ENCODE assay signal across 8 cellular contexts in genomic region chr2:241149925-241150659, GRCh38. TPM values are rescaled to one million over a fixed set of nuclear protein-coding genes. Genes with fewer than 3 reads are reported as not detected.
A peak's percentile ranks its signal among the peaks of the same experiment; 100 is the strongest.
DNase-seq lines count a peak whose midpoint lies in the region; ATAC-seq, FAIRE-seq and TF ChIP-seq lines count a peak whose summit lies in the region.

TSS of gene PPP1R7 (plus strand) at chr2:241150467. CDS start at chr2:241150496, 29 bp downstream.

- ATAC-seq in HG02678 (IDR thresholded peaks at IDR 0.05; ENCODE audit: unreplicated experiment) (peak; percentile 78), pancreas (peak; percentile 90 to 97 (median 93))
- ATAC-seq in activated naive CD8-positive, alpha-beta T cell treated with anti-CD3 and anti-CD28 coated beads, Interleukin-2, amount 10 ng/mL, durations not matched to agents 7 days and 5 days (ENCODE audit: low read depth) = peak; percentile 82

- peak within 1 kb of the TSS; percentile 87 for H3K27ac Mint-ChIP-seq in activated naive CD8-positive, alpha-beta T cell treated with anti-CD3 and anti-CD28 coated beads, Interleukin-2, amount 10 ng/mL, durations not matched to agents 7 days and 5 days

- no peaks in the 10 kb centered on the region for H3K27me3 Mint-ChIP-seq in activated naive CD8-positive, alpha-beta T cell treated with anti-CD3 and anti-CD28 coated beads, Interleukin-2, amount 10 ng/mL, durations not matched to agents 7 days and 5 days

- H3K9ac ChIP-seq in SU-DHL-6 (ENCODE audit: low read length) = peak within 1 kb of the TSS; percentile 87

- no peaks in the 10 kb centered on the region for H3K9me2 ChIP-seq in SU-DHL-6 (replicated peaks; ENCODE audit: insufficient read depth, low read length)

- H2AFZ ChIP-seq in SU-DHL-6 (ENCODE audit: low read depth, low read length, severe bottlenecking) = peak within 1 kb of the TSS; percentile 91

- H3K9me3 ChIP-seq in SU-DHL-6 (ENCODE audit: insufficient read depth, low read length) = no peaks in the 10 kb centered on the region
- no peaks in the 10 kb centered on the region for H3K9me3 ChIP-seq in pancreas
- H3K9me3 ChIP-seq in tibial artery = no peaks in the 10 kb centered on the region

- intact Hi-C loops in head of caudate nucleus (cut with DNase I) (no loop called here), pancreas (cut with DNase I) (no loop called here), tibial artery (cut with DNase I; ENCODE audit: low total_unique reads) (loop anchor here (10.0 kb wide), 1 partner anchor 555 kb away; no protein-coding TSS in a partner anchor)

- peak; percentile 36; the same call in 1 of the 3 replicates for TF ChIP-seq CTCF in GM12872 (IDR thresholded peaks at IDR 0.05; ENCODE audit: insufficient read depth, low read depth, low read length)
- TF ChIP-seq CTCF in SU-DHL-6 (IDR thresholded peaks at IDR 0.05; ENCODE audit: insufficient read depth, low read length, poor library complexity, severe bottlenecking) = no peak
- TF ChIP-seq CTCF in pancreas (IDR thresholded peaks at IDR 0.05) = no peak
- TF ChIP-seq CTCF in tibial artery (IDR thresholded peaks at IDR 0.05) = peak in 1 of 2 experiments; percentile 14

- H3K79me2 ChIP-seq in SU-DHL-6 (ENCODE audit: insufficient read depth, low read length) = peaks cover 47% of the 10 kb centered on the region

- H3K36me3 Mint-ChIP-seq in activated naive CD8-positive, alpha-beta T cell treated with anti-CD3 and anti-CD28 coated beads, Interleukin-2, amount 10 ng/mL, durations not matched to agents 7 days and 5 days = peaks cover 5% of the 10 kb centered on the region

- H3K36me3 ChIP-seq in SU-DHL-6 (ENCODE audit: low read length) = no peaks in the 10 kb centered on the region
- H3K36me3 ChIP-seq in pancreas = no peaks in the 10 kb centered on the region
- peaks cover 0 to 16% (median 4%) of the 10 kb centered on the region in 3 donors for H3K36me3 ChIP-seq in tibial artery

- peak within 1 kb of the TSS; percentile 94 for H3K4me3 Mint-ChIP-seq in activated naive CD8-positive, alpha-beta T cell treated with anti-CD3 and anti-CD28 coated beads, Interleukin-2, amount 10 ng/mL, durations not matched to agents 7 days and 5 days

- peak; percentile 56 for FAIRE-seq in pancreas (lab: Jason Lieb, UNC)

- H3K4me1 Mint-ChIP-seq in activated naive CD8-positive, alpha-beta T cell treated with anti-CD3 and anti-CD28 coated beads, Interleukin-2, amount 10 ng/mL, durations not matched to agents 7 days and 5 days = peaks cover 46% of the 10 kb centered on the region

- peaks cover 4% of the 10 kb centered on the region; the same call in 1 of the 2 replicates for H4K20me1 ChIP-seq in SU-DHL-6 (ENCODE audit: low read depth, low read length)

- DNase-seq in NCI-H128 (lab: John Stamatoyannopoulos, UW; ENCODE audit: unreplicated experiment) (peak; percentile 89), head of caudate nucleus (peak; percentile 89 to 98 (median 95)), pancreas (peak; percentile 94 to 98 (median 96)), tibial artery (peak; percentile 95 to 96)
- DNase-seq in activated naive CD8-positive, alpha-beta T cell treated with anti-CD3 and anti-CD28 coated beads, Interleukin-2, amount 10 ng/mL, durations not matched to agents 7 days and 5 days = peak; percentile 90

- no peaks in the 10 kb centered on the region for H3K9me3 Mint-ChIP-seq in activated naive CD8-positive, alpha-beta T cell treated with anti-CD3 and anti-CD28 coated beads, Interleukin-2, amount 10 ng/mL, durations not matched to agents 7 days and 5 days

- WGBS in pancreas, 2 donors = 0% methylated on average over 64 to 73 of the region's 73 CpGs

- POLR2A ChIA-PET in activated naive CD8-positive, alpha-beta T cell treated with anti-CD3 and anti-CD28 coated beads, Interleukin-2, amount 10 ng/mL, durations not matched to agents 7 days and 5 days (lab: Charles Lee) = interaction anchor here (0.5 to 3.0 kb wide), 15 partner anchors 10 to 1124 kb away, joined by 3 to 29 read pairs (median 4); partner anchors contain the start of genes ING5, MTERF4 and SEPTIN2

- peaks cover 0 to 14% (median 12%) of the 10 kb centered on the region in 3 donors for H3K4me1 ChIP-seq in pancreas
- peaks cover 0 to 26% (median 16%) of the 10 kb centered on the region in 4 donors for H3K4me1 ChIP-seq in tibial artery

- H3K27ac ChIP-seq in SU-DHL-6 (ENCODE audit: low read depth, low read length) (peak within 1 kb of the TSS; percentile 25; the same call in 1 of the 2 replicates), pancreas (peak within 1 kb of the TSS; percentile 46 to 72 (median 62)), tibial artery (peak within 1 kb of the TSS; percentile 82 to 90)

- H3F3A ChIP-seq in SU-DHL-6 (ENCODE audit: insufficient read depth) = 0 out of 2 replicates have a peak, but pooled peaks cover 6% of the 10 kb centered on the region

- H3K4me2 ChIP-seq in SU-DHL-6 (ENCODE audit: low read depth, low read length, poor library complexity, severe bottlenecking) = peak within 1 kb of the TSS; percentile 69

- no peaks in the 10 kb centered on the region for H3K27me3 ChIP-seq in SU-DHL-6 (ENCODE audit: low read length)
- no peaks in the 10 kb centered on the region for H3K27me3 ChIP-seq in pancreas
- H3K27me3 ChIP-seq in tibial artery = no peaks in the 10 kb centered on the region

- peak within 1 kb of the TSS; percentile 64 for H3K4me3 ChIP-seq in SU-DHL-6 (ENCODE audit: insufficient read depth, low read length, poor library complexity, severe bottlenecking)
- H3K4me3 ChIP-seq in pancreas = peak within 1 kb of the TSS; percentile 80 to 97 (median 94)
- peak within 1 kb of the TSS; percentile 86 to 97 for H3K4me3 ChIP-seq in tibial artery

RNA-seq across cellular contexts. Expression of gene PPP1R7, which starts in this region (rescaled TPM):
- total RNA-seq in activated naive CD8-positive, alpha-beta T cell treated with anti-CD3 and anti-CD28 coated beads, Interleukin-2, amount 10 ng/mL, durations not matched to agents 7 days and 5 days = 10 to 100 TPM; 78.8 to 84.6 TPM
- 10 to 100 TPM; 21.5 to 38.7 (median 31.5) TPM for total RNA-seq in pancreas
- polyA plus RNA-seq in pancreas = 10 to 100 TPM; 28.5 to 37.1 TPM

Comparison
In these comparisons a context has a peak if more than half of its experiments do, and no peak if none do; other contexts are left out.
1. Peak in every context shown above with its lines: DNase-seq, ATAC-seq, H3K4me3 ChIP-seq and H3K27ac ChIP-seq.
2. H3K27ac ChIP-seq: peak in every context shown above with its lines; median percentile 86 in tibial artery; 62 in pancreas; 25 in SU-DHL-6.